ENCODE assay signal across 8 cellular contexts in the genomic region with DNA sequence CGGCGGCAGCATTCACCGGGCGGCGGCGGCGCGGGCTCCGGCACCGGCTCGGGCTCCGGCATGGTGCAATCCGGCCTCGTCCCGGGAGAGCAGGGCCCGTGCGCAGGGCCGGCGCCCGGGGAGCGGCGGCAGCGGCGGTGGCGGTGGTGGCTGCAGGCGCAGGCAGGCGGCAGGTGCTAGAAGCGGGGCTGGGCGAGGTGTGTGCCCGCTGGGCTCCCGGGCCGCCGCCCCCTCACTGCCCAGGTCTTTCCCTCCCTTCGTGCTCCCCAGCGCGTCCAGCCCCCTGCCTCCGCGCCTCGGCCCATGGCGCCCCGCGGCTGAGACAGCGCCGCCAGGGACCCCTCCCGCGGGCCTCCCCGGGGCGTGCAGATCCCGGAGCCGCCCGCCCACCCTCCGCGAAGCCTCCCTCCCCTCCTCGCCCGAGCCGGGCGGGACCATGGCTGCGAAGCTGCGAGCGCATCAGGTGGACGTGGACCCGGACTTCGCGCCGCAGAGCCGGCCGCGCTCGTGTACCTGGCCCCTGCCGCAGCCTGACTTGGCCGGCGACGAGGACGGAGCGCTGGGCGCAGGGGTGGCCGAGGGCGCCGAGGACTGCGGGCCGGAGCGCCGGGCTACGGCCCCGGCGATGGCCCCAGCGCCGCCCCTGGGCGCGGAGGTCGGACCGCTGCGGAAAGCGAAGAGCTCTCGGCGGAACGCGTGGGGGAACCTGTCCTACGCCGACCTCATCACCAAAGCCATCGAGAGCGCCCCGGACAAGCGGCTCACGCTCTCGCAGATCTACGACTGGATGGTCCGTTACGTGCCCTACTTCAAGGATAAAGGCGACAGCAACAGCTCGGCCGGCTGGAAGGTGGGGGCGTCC. TPM values are rescaled to one million over a fixed set of nuclear protein-coding genes. Genes with fewer than 3 reads are reported as not detected.
A peak's percentile ranks its signal among the peaks of the same experiment; 100 is the strongest.
DNase-seq lines count a peak whose midpoint lies in the region; ATAC-seq and TF ChIP-seq lines count a peak whose summit lies in the region.

No MANE protein-coding gene starts in this region.

- ATAC-seq in GM18858 (IDR thresholded peaks at IDR 0.05; ENCODE audit: unreplicated experiment) (peak; percentile 5), HG03103 (IDR thresholded peaks at IDR 0.05; ENCODE audit: low read depth, unreplicated experiment) (peak; percentile 13)

- H3K27ac ChIP-seq in sigmoid colon = peak overlapping the region; percentile 64 to 71 (median 68)

- H3K4me3 Mint-ChIP-seq in T-helper 1 cell treated with Interleukin-12 subunit alpha and Interleukin-12 subunit beta and Interleukin-4 antibody, amounts not matched to agents 30 μg/mL and 1 μg/mL, for 36 hours = peak overlapping the region; percentile 64

- CTCF ChIA-PET in BJ (lab: Yijun Ruan, JAX) = interaction anchor here (0.8 to 1.8 kb wide), 5 partner anchors 13 to 56 kb away, joined by 3 to 5 read pairs (median 3); no protein-coding TSS in a partner anchor

- no peak for DNase-seq in BJ (ENCODE audit: low read depth)
- DNase-seq in fibroblast of villous mesenchyme (ENCODE audit: low read depth) = no peak
- DNase-seq in sigmoid colon = no peak
- DNase-seq in mesenteric fat pad (ENCODE audit: low spot score) = no peak
- no peak for DNase-seq in HCEC 1CT

- no peak overlapping the region for H3K27ac Mint-ChIP-seq in T-helper 1 cell treated with Interleukin-12 subunit alpha and Interleukin-12 subunit beta and Interleukin-4 antibody, amounts not matched to agents 30 μg/mL and 1 μg/mL, for 36 hours

- intact Hi-C loops in sigmoid colon (cut with DNase I) = loop anchor here (1.0 to 5.0 kb wide), 2 partner anchors 21 to 56 kb away; no protein-coding TSS in a partner anchor

- H3K9me3 ChIP-seq in sigmoid colon = no peaks in the 10 kb centered on the region

- H3K36me3 ChIP-seq in BJ (ENCODE audit: control insufficient read depth, insufficient read depth, low read length) (no peaks in the 10 kb centered on the region), sigmoid colon (no peaks in the 10 kb centered on the region)

- H3K4me3 ChIP-seq in BJ (ENCODE audit: low read depth, low read length) = peak overlapping the region; percentile 46
- H3K4me3 ChIP-seq in fibroblast of villous mesenchyme (ENCODE audit: low read depth, low read length) = peak overlapping the region; percentile 44
- H3K4me3 ChIP-seq in sigmoid colon = peak overlapping the region; percentile 22 to 76 (median 60)

- no peaks in the 10 kb centered on the region for H3K9me3 Mint-ChIP-seq in T-helper 1 cell treated with Interleukin-12 subunit alpha and Interleukin-12 subunit beta and Interleukin-4 antibody, amounts not matched to agents 30 μg/mL and 1 μg/mL, for 36 hours

- H3K27me3 Mint-ChIP-seq in T-helper 1 cell treated with Interleukin-12 subunit alpha and Interleukin-12 subunit beta and Interleukin-4 antibody, amounts not matched to agents 30 μg/mL and 1 μg/mL, for 36 hours (ENCODE audit: low read depth) = peaks cover 57% of the 10 kb centered on the region

- H3K4me1 ChIP-seq in sigmoid colon = peaks cover 0 to 68% (median 62%) of the 10 kb centered on the region in 4 donors

- no peak for TF ChIP-seq EP300 in sigmoid colon (IDR thresholded peaks at IDR 0.05)

- H3K27me3 ChIP-seq in BJ (ENCODE audit: control insufficient read depth, insufficient read depth, low read length) (peaks cover 32% of the 10 kb centered on the region), sigmoid colon (peaks cover 0 to 6% (median 0%) of the 10 kb centered on the region in 3 donors)

- 0% methylated on average over 113 of the region's 113 CpGs for WGBS in sigmoid colon, 2 donors

- no peaks in the 10 kb centered on the region for H3K36me3 Mint-ChIP-seq in T-helper 1 cell treated with Interleukin-12 subunit alpha and Interleukin-12 subunit beta and Interleukin-4 antibody, amounts not matched to agents 30 μg/mL and 1 μg/mL, for 36 hours (ENCODE audit: low read depth)

- no peaks in the 10 kb centered on the region for H3K4me1 Mint-ChIP-seq in T-helper 1 cell treated with Interleukin-12 subunit alpha and Interleukin-12 subunit beta and Interleukin-4 antibody, amounts not matched to agents 30 μg/mL and 1 μg/mL, for 36 hours (ENCODE audit: low read depth)

- TF ChIP-seq CTCF in BJ (IDR thresholded peaks at IDR 0.05; ENCODE audit: insufficient read depth, low read depth, low read length) (no peak), fibroblast of villous mesenchyme (IDR thresholded peaks at IDR 0.05; ENCODE audit: insufficient read depth, low read depth, low read length) (no peak), sigmoid colon (IDR thresholded peaks at IDR 0.05) (no peak)

- POLR2A ChIA-PET in BJ (lab: Charles Lee) = interaction anchor here (0.6 kb wide), 1 partner anchor 69 kb away, joined by 6 read pairs; no protein-coding TSS in a partner anchor

- TF ChIP-seq POLR2A in sigmoid colon (IDR thresholded peaks at IDR 0.05) = no peak

RNA-seq across cellular contexts. Expression of a gene that starts 0.5 kb away (rescaled TPM):
- polyA plus RNA-seq in BJ (2011; rRNA removed) (0.02 TPM in 1 of 2 replicates, not detected in the other), sigmoid colon (under 1 TPM in 1 of 3 donors, not detected in 2; 0.20 TPM)
- polyA minus RNA-seq in BJ (2011; rRNA and poly(A)+ RNA removed) = not detected in 2 replicates
- total RNA-seq in fibroblast of villous mesenchyme (not detected in 2 replicates), sigmoid colon (1 to 10 TPM in 2 of 4 donors, under 1 TPM in 2; 0.49 to 1.4 (median 0.94) TPM), mesenteric fat pad (not detected)
